In genomic region chr5:79062431-79062830, GRCh38 we compare ENCODE assay signal across 22 cellular contexts. TPM values are rescaled to one million over a fixed set of nuclear protein-coding genes. Genes with fewer than 3 reads are reported as not detected.
A peak's percentile ranks its signal among the peaks of the same experiment; 100 is the strongest.
DNase-seq lines count a peak whose midpoint lies in the region; ATAC-seq and TF ChIP-seq lines count a peak whose summit lies in the region.
"Had no signal": no experiment of that assay in that cellular context is flagged by ENCODE, and none has a peak within 500 bp of the region (broad histone marks: within the 10 kb centered on the region; RNA-seq: fewer than 3 reads in every experiment).

No MANE protein-coding gene starts in this region.

- DNase-seq in GM23338 (ENCODE audit: low spot score) (no peak), NCI-H1105 (lab: John Stamatoyannopoulos, UW) (peak; percentile 28), PC-3 (peak; percentile 23), foreskin keratinocyte (peak; percentile 26 to 73), DMS153 (lab: John Stamatoyannopoulos, UW) (no peak), KBM-7 (no peak)
- DNase-seq in effector memory CD8-positive, alpha-beta T cell, result no peak
- DNase-seq: CD4-positive, CD25-positive, alpha-beta regulatory T cell; DMS79 treated with DMSO at 0.1 percent for 48 hours; GM23248; IMR-90; Karpas-422; NCI-H1436; NCI-H187 treated with DMSO at 0.1 percent for 48 hours; NCI-H2171; NCI-H446 treated with DMSO at 0.1 percent for 48 hours; NCI-H526 treated with DMSO at 0.1 percent for 48 hours; Right ventricle myocardium superior had no signal

- H2AFZ ChIP-seq in GM23338 (0 out of 2 replicates have a peak overlapping the region, but pooled peaks have one; percentile 38), PC-3 (ENCODE audit: low read length) (no peak overlapping the region)
- H2AFZ ChIP-seq: GM23248 had no signal

- POLR2A ChIA-PET in PC-3 (lab: Charles Lee; ENCODE audit: unreplicated experiment), result interaction anchor here (0.7 kb wide), 1 partner anchor 1371 kb away, joined by 8 read pairs; no protein-coding TSS in a partner anchor

- no peaks in the 10 kb centered on the region for H3F3A ChIP-seq in GM23338 (replicated peaks; ENCODE audit: low read depth)
- H3F3A ChIP-seq in PC-3 (ENCODE audit: low read length, unreplicated experiment), result no peaks in the 10 kb centered on the region

- no peak overlapping the region for H3K27ac ChIP-seq in GM23338 (ENCODE audit: low read depth)
- H3K27ac ChIP-seq in PC-3 (ENCODE audit: low read length), result no peak overlapping the region
- H3K27ac ChIP-seq in foreskin keratinocyte, result no peak overlapping the region
- H3K27ac ChIP-seq: GM23248 had no signal

- in situ Hi-C loops in KBM-7 (cut with MboI; ENCODE audit: low pct_unique_long_range_greater_than_20kb, low sequenced_read_pairs), result no loop called here

- peaks cover 6% of the 10 kb centered on the region; the same call in 1 of the 3 replicates for H3K4me1 Mint-ChIP-seq in GM23338
- no peaks in the 10 kb centered on the region for H3K4me1 Mint-ChIP-seq in effector memory CD8-positive, alpha-beta T cell (ENCODE audit: low read depth in 2 of 2)
- H3K4me1 Mint-ChIP-seq: CD4-positive, CD25-positive, alpha-beta regulatory T cell had no signal

- CTCF ChIA-PET in PC-3 (lab: Charles Lee), result no interaction called here

- H3K27me3 Mint-ChIP-seq in GM23338 (ENCODE audit: insufficient read depth, low read depth, poor library complexity), result no peaks in the 10 kb centered on the region
- H3K27me3 Mint-ChIP-seq in effector memory CD8-positive, alpha-beta T cell, result peaks cover 30 to 39% of the 10 kb centered on the region in 2 donors

- H3K9me3 ChIP-seq in PC-3 (ENCODE audit: low read length), result no peaks in the 10 kb centered on the region
- H3K9me3 ChIP-seq: HAP-1 had no signal

- H3K79me2 ChIP-seq in GM23338 (replicated peaks; ENCODE audit: insufficient read depth) (no peaks in the 10 kb centered on the region), PC-3 (ENCODE audit: low read length) (no peaks in the 10 kb centered on the region)

- no peaks in the 10 kb centered on the region for H3K9me2 ChIP-seq in GM23338 (ENCODE audit: insufficient read depth)
- no peaks in the 10 kb centered on the region for H3K9me2 ChIP-seq in PC-3 (replicated peaks; ENCODE audit: low read length)

- ATAC-seq in GM23338 (no peak), PC-3 (no peak), foreskin keratinocyte (no peak)
- no peak for ATAC-seq in effector memory CD8-positive, alpha-beta T cell (replicated peaks)

- H3K36me3 ChIP-seq in GM23338 (ENCODE audit: insufficient read depth) (no peaks in the 10 kb centered on the region), PC-3 (ENCODE audit: low read depth, low read length) (no peaks in the 10 kb centered on the region)
- H3K36me3 ChIP-seq: HAP-1 had no signal

- BruUV-seq in PC-3 (replicated peaks; lab: Mats Ljungman, UMichigan), result no TSS peak

- no peaks in the 10 kb centered on the region for H3K36me3 Mint-ChIP-seq in GM23338 (ENCODE audit: low read depth)
- peaks cover 2% of the 10 kb centered on the region for H3K36me3 Mint-ChIP-seq in effector memory CD8-positive, alpha-beta T cell (ENCODE audit: insufficient read depth)
- H3K36me3 Mint-ChIP-seq: CD4-positive, CD25-positive, alpha-beta regulatory T cell had no signal

- H3K4me2 ChIP-seq in GM23338 (no peak overlapping the region), PC-3 (ENCODE audit: low read length) (no peak overlapping the region)

- H3K9ac ChIP-seq in PC-3 (ENCODE audit: low read length), result no peak overlapping the region
- H3K9ac ChIP-seq: GM23248 had no signal

- H4K20me1 ChIP-seq in GM23338 (replicated peaks; ENCODE audit: insufficient read depth), result no peaks in the 10 kb centered on the region; the same call in 1 of the 2 replicates
- H4K20me1 ChIP-seq in PC-3 (ENCODE audit: low read length), result no peaks in the 10 kb centered on the region

- H3K4me3 ChIP-seq in GM23338 (no peak overlapping the region), PC-3 (ENCODE audit: low read length) (no peak overlapping the region)
- H3K4me3 ChIP-seq: GM23248, HAP-1 had no signal

- H3K27ac Mint-ChIP-seq in GM23338, result no peak overlapping the region
- H3K27ac Mint-ChIP-seq in effector memory CD8-positive, alpha-beta T cell, result no peak overlapping the region
- H3K27ac Mint-ChIP-seq: CD4-positive, CD25-positive, alpha-beta regulatory T cell; T-helper 1 cell treated with Interleukin-12 subunit alpha and Interleukin-12 subunit beta and Interleukin-4 antibody, amounts not matched to agents 30 μg/mL and 1 μg/mL, for 36 hours had no signal

- H3K4me1 ChIP-seq in GM23338 (ENCODE audit: insufficient read depth), result 0 out of 2 replicates have a peak, but pooled peaks cover 8% of the 10 kb centered on the region
- no peaks in the 10 kb centered on the region for H3K4me1 ChIP-seq in PC-3 (ENCODE audit: insufficient read depth, low read length)
- no peaks in the 10 kb centered on the region for H3K4me1 ChIP-seq in foreskin keratinocyte
- H3K4me1 ChIP-seq: HAP-1 had no signal

- intact Hi-C loops in PC-3 (cut with micrococcal nuclease), result no loop called here

- H3K4me3 Mint-ChIP-seq in GM23338, result no peak overlapping the region
- no peak overlapping the region for H3K4me3 Mint-ChIP-seq in effector memory CD8-positive, alpha-beta T cell
- H3K4me3 Mint-ChIP-seq: CD4-positive, CD25-positive, alpha-beta regulatory T cell; T-helper 1 cell treated with Interleukin-12 subunit alpha and Interleukin-12 subunit beta and Interleukin-4 antibody, amounts not matched to agents 30 μg/mL and 1 μg/mL, for 36 hours had no signal

- TF ChIP-seq CTCF in GM23338 (conservative IDR thresholded peaks at IDR 0.05; ENCODE audit: low read depth in 2 of 2), result no peak
- no peak for TF ChIP-seq CTCF in PC-3 (conservative IDR thresholded peaks at IDR 0.05; ENCODE audit: low read depth, low read length)
- no peak for TF ChIP-seq CTCF in foreskin keratinocyte (conservative IDR thresholded peaks at IDR 0.05)

- H3K9me3 Mint-ChIP-seq in GM23338, result no peaks in the 10 kb centered on the region
- H3K9me3 Mint-ChIP-seq in effector memory CD8-positive, alpha-beta T cell, result no peaks in the 10 kb centered on the region
- H3K9me3 Mint-ChIP-seq: CD4-positive, CD25-positive, alpha-beta regulatory T cell; T-helper 1 cell treated with Interleukin-12 subunit alpha and Interleukin-12 subunit beta and Interleukin-4 antibody, amounts not matched to agents 30 μg/mL and 1 μg/mL, for 36 hours had no signal

- H3K27me3 ChIP-seq in GM23338 (ENCODE audit: insufficient read depth) (no peaks in the 10 kb centered on the region), PC-3 (ENCODE audit: low read length) (no peaks in the 10 kb centered on the region), foreskin keratinocyte (peaks cover 13% of the 10 kb centered on the region)

TF ChIP-seq in GM23338, 12 proteins besides CTCF, POLR2A, EP300 and RAD21 (continues in another document):
- TF ChIP-seq ETS1 (IDR thresholded peaks at IDR 0.05), result no peak
- no peak for TF ChIP-seq JUNB (IDR thresholded peaks at IDR 0.05; ENCODE audit: unreplicated experiment)
- TF ChIP-seq REST (IDR thresholded peaks at IDR 0.05; ENCODE audit: unreplicated experiment), result no peak
- no peak for TF ChIP-seq ZNF114 (CRISPR knock-in tag; IDR thresholded peaks at IDR 0.05)
- TF ChIP-seq STAT1 (IDR thresholded peaks at IDR 0.05; ENCODE audit: unreplicated experiment), result no peak

RNA-seq across cellular contexts. Expression of gene DMGDH, which starts 7.0 kb away (rescaled TPM):
- 0.52 TPM in 1 of 2 replicates, not detected in the other for total RNA-seq in GM23338 (2014; rRNA removed; shearing (Covaris generic))
- polyA plus RNA-seq in GM23338 (2016; fragmentation: Nextera tagmentation; extraction: Ambion mirVana), result 0.63 and 0.94 TPM in 2 replicates
- 0.35 TPM in 1 of 2 replicates, not detected in the other for total RNA-seq in PC-3 (2014; rRNA removed)
- 0.07 and 0.17 TPM in 2 replicates for total RNA-seq in foreskin keratinocyte
- polyA plus RNA-seq in foreskin keratinocyte, result 0.29 TPM in 1 of 2 replicates, not detected in the other
- total RNA-seq: M059J had no signal
- polyA plus RNA-seq: IMR-90 had no signal

RNA-seq across cellular contexts. Expression of gene BHMT2, which starts 7.1 kb away (rescaled TPM):
- 1.7 and 2.5 TPM in 2 replicates for total RNA-seq in GM23338 (2014; rRNA removed; shearing (Covaris generic))
- polyA plus RNA-seq in GM23338 (2016; fragmentation: Nextera tagmentation; extraction: Ambion mirVana) (1.1 and 1.9 TPM in 2 replicates), foreskin keratinocyte (0.03 TPM in 1 of 2 replicates, not detected in the other)
- total RNA-seq in PC-3 (2014; rRNA removed) (not detected in 2 replicates), foreskin keratinocyte (0.11 TPM in 1 of 2 replicates, not detected in the other)
- total RNA-seq: CD4-positive, CD25-positive, alpha-beta regulatory T cell; M059J had no signal
- polyA plus RNA-seq: CD4-positive, CD25-positive, alpha-beta regulatory T cell had no signal

RNA-seq across cellular contexts. Expression of gene BHMT, which starts 49.2 kb away (rescaled TPM):
- total RNA-seq in GM23338 (2014; rRNA removed; shearing (Covaris generic)), result 2.3 and 4.2 TPM in 2 replicates
- polyA plus RNA-seq in GM23338 (2016; fragmentation: Nextera tagmentation; extraction: Ambion mirVana) (1.4 and 2.6 TPM in 2 replicates), foreskin keratinocyte (not detected in 2 replicates)
- total RNA-seq in PC-3 (2014; rRNA removed) (not detected in 2 replicates), foreskin keratinocyte (not detected in 2 replicates)
- total RNA-seq: CD4-positive, CD25-positive, alpha-beta regulatory T cell; GM23248; IMR-90; M059J had no signal
- polyA plus RNA-seq: BJ; CD4-positive, CD25-positive, alpha-beta regulatory T cell; GM23248; IMR-90 had no signal

Comparison
In these comparisons a context has a peak if more than half of its experiments do, and no peak if none do; other contexts are left out.
1. DNase-seq: peak in NCI-H1105 (single experiment), PC-3 (single experiment) and foreskin keratinocyte (2 of 2); none in GM23338 (single experiment), DMS153 (single experiment), KBM-7 (single experiment) and effector memory CD8-positive, alpha-beta T cell (0 of 3).